ENCODE assay signal across 8 cellular contexts in genomic region chr7:76049295-76049694, GRCh38. TPM values are rescaled to one million over a fixed set of nuclear protein-coding genes. Genes with fewer than 3 reads are reported as not detected.
DNase-seq lines count a peak whose midpoint lies in the region; ATAC-seq and TF ChIP-seq lines count a peak whose summit lies in the region.

No MANE protein-coding gene starts in this region.

- no peaks in the 10 kb centered on the region for H3K9me3 Mint-ChIP-seq in activated CD4-positive, alpha-beta T cell treated with anti-CD3 and anti-CD28 coated beads for 36 hours (ENCODE audit: low read depth)
- H3K9me3 Mint-ChIP-seq in WTC11: no peaks in the 10 kb centered on the region

- H3K36me3 Mint-ChIP-seq in activated CD4-positive, alpha-beta T cell treated with anti-CD3 and anti-CD28 coated beads for 36 hours (ENCODE audit: low read depth): peaks cover 49% of the 10 kb centered on the region
- H3K36me3 Mint-ChIP-seq in WTC11: peaks cover 27% of the 10 kb centered on the region

- H3K4me1 ChIP-seq in iPS-15b (ENCODE audit: control insufficient read depth, insufficient read depth, low read length): peaks cover 4% of the 10 kb centered on the region

- peak overlapping the region; percentile 40 for H3K27ac Mint-ChIP-seq in activated CD4-positive, alpha-beta T cell treated with anti-CD3 and anti-CD28 coated beads for 36 hours
- H3K27ac Mint-ChIP-seq in WTC11: peak overlapping the region; percentile 72

- H3K9ac ChIP-seq in iPS-15b (ENCODE audit: low read depth, low read length): peak overlapping the region; percentile 99

- intact Hi-C loops in activated CD4-positive, alpha-beta T cell treated with anti-CD3 and anti-CD28 coated beads for 36 hours (cut with DNase I, micrococcal nuclease): loop anchor here (2.0 to 10.0 kb wide), 4 partner anchors 40 to 1797 kb away; partner anchors contain the start of gene RFC2 (in 1 of the 2)

- no peaks in the 10 kb centered on the region for H3K27me3 ChIP-seq in iPS-15b (ENCODE audit: control insufficient read depth, insufficient read depth, low read length)

- POLR2A ChIA-PET in activated CD4-positive, alpha-beta T cell treated with anti-CD3 and anti-CD28 coated beads for 36 hours (lab: Charles Lee): no interaction called here
- POLR2A ChIA-PET in WTC11 (lab: Charles Lee): interaction anchor here (2.2 kb wide), 1 partner anchor 114 kb away, joined by 7 read pairs; no protein-coding TSS in a partner anchor

- no peaks in the 10 kb centered on the region for H3K27me3 Mint-ChIP-seq in activated CD4-positive, alpha-beta T cell treated with anti-CD3 and anti-CD28 coated beads for 36 hours
- H3K27me3 Mint-ChIP-seq in WTC11 (ENCODE audit: low read depth): no peaks in the 10 kb centered on the region

- no peak for TF ChIP-seq CTCF in WTC11 (IDR thresholded peaks at IDR 0.05)

- DNase-seq in activated CD4-positive, alpha-beta T cell treated with anti-CD3 and anti-CD28 coated beads for 36 hours: no peak
- no peak for DNase-seq in activated CD4-positive, alpha-beta T cell treated with anti-CD3 and anti-CD28 coated beads, Interleukin-2, amount 50 U/mL, for 1 hour
- no peak for DNase-seq in WTC11 (ENCODE audit: low spot score)
- DNase-seq in stimulated activated naive CD8-positive, alpha-beta T cell treated with anti-CD3 and anti-CD28 coated beads, Interleukin-15, Interleukin-2, amounts not matched to agents 100 U/mL and 50 U/mL, for 24 hours: peak; percentile 10
- no peak for DNase-seq in SIG-M5 treated with dmso at 0.1 percent for 504 hours (lab: John Stamatoyannopoulos, UW; ENCODE audit: unreplicated experiment)
- DNase-seq in GF-D8 (lab: John Stamatoyannopoulos, UW): no peak
- DNase-seq in NCI-H1092 (lab: John Stamatoyannopoulos, UW): no peak

- no peak for ATAC-seq in activated CD4-positive, alpha-beta T cell treated with anti-CD3 and anti-CD28 coated beads for 36 hours
- no peak for ATAC-seq in WTC11
- ATAC-seq in stimulated activated naive CD8-positive, alpha-beta T cell treated with anti-CD3 and anti-CD28 coated beads, Interleukin-15, Interleukin-2, amounts not matched to agents 100 U/mL and 50 U/mL, for 24 hours: no peak

- peak overlapping the region; percentile 94 for H3K4me3 ChIP-seq in iPS-15b (ENCODE audit: low read depth, low read length)

- peaks cover 9% of the 10 kb centered on the region for H3K36me3 ChIP-seq in iPS-15b (ENCODE audit: control insufficient read depth, insufficient read depth, low read length)

- CTCF ChIA-PET in activated CD4-positive, alpha-beta T cell treated with anti-CD3 and anti-CD28 coated beads for 36 hours (lab: Charles Lee): interaction anchor here (0.6 to 1.1 kb wide), 4 partner anchors 18 to 1955 kb away, joined by 3 to 5 read pairs (median 3); no protein-coding TSS in a partner anchor
- CTCF ChIA-PET in WTC11 (lab: Charles Lee): interaction anchor here (2.7 kb wide), 1 partner anchor 25 kb away, joined by 13 read pairs; no protein-coding TSS in a partner anchor

- H3K4me1 Mint-ChIP-seq in activated CD4-positive, alpha-beta T cell treated with anti-CD3 and anti-CD28 coated beads for 36 hours: peaks cover 48% of the 10 kb centered on the region
- H3K4me1 Mint-ChIP-seq in WTC11: peaks cover 30% of the 10 kb centered on the region

- peak overlapping the region; percentile 92 for H3K4me3 Mint-ChIP-seq in activated CD4-positive, alpha-beta T cell treated with anti-CD3 and anti-CD28 coated beads for 36 hours
- H3K4me3 Mint-ChIP-seq in WTC11: peak overlapping the region; percentile 99

- H3K9me3 ChIP-seq in iPS-15b (ENCODE audit: control insufficient read depth, insufficient read depth, low read length): no peaks in the 10 kb centered on the region

TF ChIP-seq in WTC11, 78 proteins besides CTCF, POLR2A, EP300 and RAD21:
- TF ChIP-seq NFYB (CRISPR knock-in tag; conservative IDR thresholded peaks at IDR 0.05; ENCODE audit: low read depth) (no peak), ELF4 (CRISPR knock-in tag; IDR thresholded peaks at IDR 0.05; ENCODE audit: low read depth) (no peak), ZNF281 (CRISPR knock-in tag; IDR thresholded peaks at IDR 0.05) (0 out of 2 replicates have a peak, but pooled peaks have one; percentile 21), IRF1 (CRISPR knock-in tag; IDR thresholded peaks at IDR 0.05) (no peak), OVOL2 (CRISPR knock-in tag; IDR thresholded peaks at IDR 0.05; ENCODE audit: borderline replicate concordance) (no peak), RORB (CRISPR knock-in tag; IDR thresholded peaks at IDR 0.05) (no peak), USF2 (CRISPR knock-in tag; IDR thresholded peaks at IDR 0.05) (no peak), NR1H2 (CRISPR knock-in tag; IDR thresholded peaks at IDR 0.05) (no peak)

RNA-seq across cellular contexts. Expression of gene MDH2, which starts 1.4 kb away (rescaled TPM):
- 100 to 1,000 TPM; 257 to 328 TPM for total RNA-seq in activated CD4-positive, alpha-beta T cell treated with anti-CD3 and anti-CD28 coated beads for 36 hours
- 298 to 333 TPM (median 313 TPM) in 3 replicates for total RNA-seq in WTC11 (2021)

RNA-seq across cellular contexts. Expression of gene STYXL1, which starts 1.5 kb away (rescaled TPM):
- total RNA-seq in activated CD4-positive, alpha-beta T cell treated with anti-CD3 and anti-CD28 coated beads for 36 hours: 10 to 100 TPM; 47.5 to 50.5 TPM
- total RNA-seq in WTC11 (2021): 21.3 to 28.2 TPM (median 27.8 TPM) in 3 replicates

RNA-seq across cellular contexts. Expression of gene TMEM120A, which starts 54.9 kb away (rescaled TPM):
- total RNA-seq in activated CD4-positive, alpha-beta T cell treated with anti-CD3 and anti-CD28 coated beads for 36 hours: 10 to 100 TPM; 14.5 to 15.3 TPM
- 20.1 to 23.0 TPM (median 21.9 TPM) in 3 replicates for total RNA-seq in WTC11 (2021)
